In the genomic region with DNA sequence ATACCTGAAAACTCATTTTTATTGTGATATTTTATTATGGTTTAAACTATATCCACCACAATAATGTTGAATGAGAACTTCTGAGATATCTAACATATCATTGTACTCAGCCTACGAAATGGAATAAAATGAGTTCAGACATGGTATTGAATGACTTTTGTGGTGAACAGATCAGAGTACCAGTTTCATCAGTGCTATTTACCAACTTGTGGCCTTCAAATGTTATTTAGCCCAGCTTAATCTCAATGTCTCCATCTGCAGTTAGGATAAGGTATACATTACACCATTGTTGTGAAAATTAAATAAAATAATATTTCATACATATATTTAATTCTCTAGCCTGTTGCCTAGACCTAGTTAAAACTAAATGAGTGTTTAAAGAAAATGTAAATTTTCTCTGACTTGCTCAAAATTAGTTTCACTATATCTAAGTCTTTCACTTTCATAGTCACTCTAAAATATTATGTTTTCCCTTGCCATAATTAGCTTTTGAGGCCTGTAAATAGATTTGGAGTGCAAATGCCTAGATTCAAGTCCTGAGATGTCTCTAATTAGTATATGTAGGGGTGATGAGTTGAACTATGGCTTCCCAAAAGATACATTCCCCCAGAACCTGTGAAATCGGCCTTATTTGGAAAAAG, we compare ENCODE assay signal across 15 cellular contexts.
DNase-seq lines count a peak whose midpoint lies in the region; ATAC-seq, FAIRE-seq and TF ChIP-seq lines count a peak whose summit lies in the region.
"Had no signal": no experiment of that assay in that cellular context is flagged by ENCODE, and none has a peak within 500 bp of the region (broad histone marks: within the 10 kb centered on the region; RNA-seq: fewer than 3 reads in every experiment).

No MANE protein-coding gene starts in this region.

- H3K23me2 ChIP-seq in H9 (ENCODE audit: insufficient read length, low read depth, low read length, poor library complexity, severe bottlenecking): no peaks in the 10 kb centered on the region

- no peaks in the 10 kb centered on the region for H3K9me3 ChIP-seq in H9 (ENCODE audit: control insufficient read depth, low read depth, low read length)
- no peaks in the 10 kb centered on the region for H3K9me3 ChIP-seq in endothelial cell of umbilical vein (replicated peaks; ENCODE audit: control insufficient read depth, insufficient read depth, low read length)
- H3K9me3 ChIP-seq: upper lobe of left lung had no signal

- ATAC-seq in GM18868 (IDR thresholded peaks at IDR 0.05; ENCODE audit: unreplicated experiment) (peak; percentile 71), HG03439 (IDR thresholded peaks at IDR 0.05; ENCODE audit: unreplicated experiment) (peak; percentile 72)

- no peak overlapping the region for H3K4ac ChIP-seq in H9 (ENCODE audit: low read depth, low read length)

- no peaks in the 10 kb centered on the region for H3K9me1 ChIP-seq in endothelial cell of umbilical vein (replicated peaks; ENCODE audit: control insufficient read depth, extremely low read depth, insufficient read depth, low read length)

- H3K18ac ChIP-seq in H9 (ENCODE audit: insufficient read length, low read depth, low read length): no peak overlapping the region

- H2AK5ac ChIP-seq in H9 (ENCODE audit: insufficient read length, low read length): no peak overlapping the region

- H3K27me3 Mint-ChIP-seq in H9 (ENCODE audit: low read depth): no peaks in the 10 kb centered on the region
- no peaks in the 10 kb centered on the region for H3K27me3 Mint-ChIP-seq in activated naive CD4-positive, alpha-beta T cell treated with anti-CD3 and anti-CD28 coated beads, Interleukin-2, amount 10 ng/mL, durations not matched to agents 7 days and 5 days
- H3K27me3 Mint-ChIP-seq: naive B cell had no signal

- no peak overlapping the region for H3K14ac ChIP-seq in H9 (ENCODE audit: insufficient read depth, low read length)

- no CpG with 5 or more reads among the region's 2 CpGs for WGBS in H9 (ENCODE audit: extremely low coverage, insufficient read length, low lambda C conversion rate)

- peaks cover 0 to 6% of the 10 kb centered on the region in 2 experiments; a peak in 2 of 5 replicates for H3K9me3 Mint-ChIP-seq in H9
- H3K9me3 Mint-ChIP-seq in activated naive CD4-positive, alpha-beta T cell treated with anti-CD3 and anti-CD28 coated beads, Interleukin-2, amount 10 ng/mL, durations not matched to agents 7 days and 5 days: peaks cover 6% of the 10 kb centered on the region

- H3K4me3 Mint-ChIP-seq in H9: no peak overlapping the region
- H3K4me3 Mint-ChIP-seq in activated naive CD4-positive, alpha-beta T cell treated with anti-CD3 and anti-CD28 coated beads, Interleukin-2, amount 10 ng/mL, durations not matched to agents 7 days and 5 days: no peak overlapping the region
- H3K4me3 Mint-ChIP-seq: CD14-positive monocyte, naive B cell had no signal

- intact Hi-C loops in endothelial cell of umbilical vein (cut with micrococcal nuclease): no loop called here

- no peaks in the 10 kb centered on the region for H3K36me3 ChIP-seq in endothelial cell of umbilical vein (ENCODE audit: control insufficient read depth in 2 of 2, extremely low read depth in 1 of 2, insufficient read depth in 2 of 2, low read length in 2 of 2)
- H3K36me3 ChIP-seq: upper lobe of left lung had no signal

- no peak for TF ChIP-seq POLR2A in endothelial cell of umbilical vein (IDR thresholded peaks at IDR 0.05; ENCODE audit: low read depth, low read length)

- no peak overlapping the region for H4K8ac ChIP-seq in H9 (replicated peaks; ENCODE audit: insufficient read length, low read depth, low read length)

- H2AFZ ChIP-seq in H9 (ENCODE audit: low read length) (no peak overlapping the region), endothelial cell of umbilical vein (ENCODE audit: low read depth, low read length) (no peak overlapping the region)

- peaks cover 8 to 10% of the 10 kb centered on the region in 2 experiments for H3K4me1 Mint-ChIP-seq in H9
- H3K4me1 Mint-ChIP-seq in activated naive CD4-positive, alpha-beta T cell treated with anti-CD3 and anti-CD28 coated beads, Interleukin-2, amount 10 ng/mL, durations not matched to agents 7 days and 5 days: no peaks in the 10 kb centered on the region
- H3K4me1 Mint-ChIP-seq: CD14-positive monocyte, naive B cell had no signal

- no peaks in the 10 kb centered on the region for H3K79me2 ChIP-seq in H9 (ENCODE audit: insufficient read depth, low read length)
- no peaks in the 10 kb centered on the region for H3K79me2 ChIP-seq in endothelial cell of umbilical vein (ENCODE audit: control insufficient read depth, insufficient read depth, low read length)

- no peaks in the 10 kb centered on the region for H4K20me1 ChIP-seq in H9 (ENCODE audit: control insufficient read depth, insufficient read depth, insufficient read length)
- H4K20me1 ChIP-seq in endothelial cell of umbilical vein (replicated peaks; ENCODE audit: control insufficient read depth, extremely low read depth, insufficient read depth, low read length): no peaks in the 10 kb centered on the region

- POLR2A ChIA-PET in endothelial cell of umbilical vein (lab: Charles Lee): no interaction called here

- H3K27ac ChIP-seq in H9 (ENCODE audit: insufficient read length, low read depth, low read length) (no peak overlapping the region), endothelial cell of umbilical vein (ENCODE audit: insufficient read depth, low read depth, low read length) (no peak overlapping the region)
- H3K27ac ChIP-seq: upper lobe of left lung had no signal

- H3K56ac ChIP-seq in H9 (ENCODE audit: insufficient read length, low read depth, low read length): no peak overlapping the region

- dilution Hi-C loops in endothelial cell of umbilical vein (cut with MboI; ENCODE audit: extremely low pct_ligation_motif_present, low sequenced_read_pairs): no loop called here

- TF ChIP-seq CTCF in H9 (conservative IDR thresholded peaks at IDR 0.05): 0 out of 3 replicates have a peak, but pooled peaks have one; percentile 13
- TF ChIP-seq CTCF in endothelial cell of umbilical vein (IDR thresholded peaks at IDR 0.05; ENCODE audit: extremely low read depth in 1 of 2, insufficient read depth in 1 of 2, low read depth in 1 of 2, low read length in 2 of 2): peak in 1 of 2 donors; percentile 18

- H3K27ac Mint-ChIP-seq in H9: no peak overlapping the region
- no peak overlapping the region for H3K27ac Mint-ChIP-seq in activated naive CD4-positive, alpha-beta T cell treated with anti-CD3 and anti-CD28 coated beads, Interleukin-2, amount 10 ng/mL, durations not matched to agents 7 days and 5 days
- H3K27ac Mint-ChIP-seq: CD14-positive monocyte, naive B cell had no signal

- H2BK120ac ChIP-seq in H9 (ENCODE audit: low read depth, low read length, poor library complexity, severe bottlenecking): no peak overlapping the region

- BruUV-seq in endothelial cell of umbilical vein (replicated peaks; lab: Mats Ljungman, UMichigan): no TSS peak

- H3K27me3 ChIP-seq in H9 (ENCODE audit: insufficient read depth, low read length) (no peaks in the 10 kb centered on the region), endothelial cell of umbilical vein (ENCODE audit: control insufficient read depth in 2 of 2, insufficient read depth in 2 of 2, low read length in 2 of 2) (no peaks in the 10 kb centered on the region)
- H3K27me3 ChIP-seq: upper lobe of left lung had no signal

- H3K23ac ChIP-seq in H9 (ENCODE audit: insufficient read length, low read depth, low read length): no peak overlapping the region

- H2BK5ac ChIP-seq in H9 (ENCODE audit: insufficient read length, low read length): no peak overlapping the region

- H4K91ac ChIP-seq in H9 (ENCODE audit: insufficient read length, low read depth, low read length): no peak overlapping the region

- H3K9ac ChIP-seq in H9 (ENCODE audit: extremely low read depth, insufficient read length, low read length) (no peak overlapping the region), endothelial cell of umbilical vein (replicated peaks; ENCODE audit: extremely low read depth, insufficient read depth, low read length) (no peak overlapping the region)

- H3K4me1 ChIP-seq in H9 (ENCODE audit: insufficient read depth, low read length) (no peaks in the 10 kb centered on the region), endothelial cell of umbilical vein (ENCODE audit: control insufficient read depth, extremely low read depth, insufficient read depth, low read length) (no peaks in the 10 kb centered on the region)
- H3K4me1 ChIP-seq: upper lobe of left lung had no signal

- H4K5ac ChIP-seq in H9 (ENCODE audit: insufficient read length, low read depth, low read length): no peak overlapping the region

- CTCF ChIA-PET in endothelial cell of umbilical vein (lab: Charles Lee): interaction anchor here (1.0 kb wide), 1 partner anchor 172 kb away, joined by 4 read pairs; no protein-coding TSS in a partner anchor
- CTCF ChIA-PET in activated naive CD4-positive, alpha-beta T cell treated with anti-CD3 and anti-CD28 coated beads, Interleukin-2, amount 10 ng/mL, durations not matched to agents 7 days and 5 days (lab: Charles Lee): no interaction called here

- no peaks in the 10 kb centered on the region for H3K79me1 ChIP-seq in H9 (ENCODE audit: insufficient read depth, low read depth, low read length, poor library complexity, severe bottlenecking)

- no peak overlapping the region for H3T11ph ChIP-seq in H9 (ENCODE audit: low read length)

- no peak overlapping the region for H2BK15ac ChIP-seq in H9 (ENCODE audit: low read depth, low read length)

- H3K4me3 ChIP-seq in endothelial cell of umbilical vein (replicated peaks in 1 of 3; ENCODE audit: insufficient read depth in 1 of 3, low read depth in 1 of 3, low read length in 3 of 3): no peak overlapping the region
- H3K4me3 ChIP-seq: upper lobe of left lung had no signal

- no peak for DNase-seq in H9
- DNase-seq in endothelial cell of umbilical vein (ENCODE audit: low read depth, low spot score): peak; percentile 39
- DNase-seq in NCI-H524 treated with DMSO at 0.1 percent for 48 hours (lab: John Stamatoyannopoulos, UW): no peak
- no peak for DNase-seq in SIG-M5 treated with dmso at 0.1 percent for 504 hours (lab: John Stamatoyannopoulos, UW; ENCODE audit: unreplicated experiment)
- no peak for DNase-seq in NCI-H748 treated with DMSO at 0.1 percent for 48 hours (lab: John Stamatoyannopoulos, UW)
- no peak for DNase-seq in activated naive CD4-positive, alpha-beta T cell treated with anti-CD3 and anti-CD28 coated beads, Interleukin-2, amount 10 ng/mL, durations not matched to agents 7 days and 5 days
- DNase-seq: activated CD4-positive, alpha-beta T cell treated with anti-CD3 and anti-CD28 coated beads, Interleukin-2, amount 50 U/mL, for 48 hours; activated naive CD4-positive, alpha-beta T cell treated with Interleukin-2 at 50 U/mL for 16 hours; naive B cell; NCI-H1092 treated with DMSO at 0.1 percent for 48 hours; NCI-H526 treated with DMSO at 0.1 percent for 48 hours; upper lobe of left lung had no signal

- H3K4me2 ChIP-seq in H9 (ENCODE audit: insufficient read depth, insufficient read length, low read length) (no peak overlapping the region), endothelial cell of umbilical vein (ENCODE audit: insufficient read depth, low read length) (no peak overlapping the region)

- H2BK12ac ChIP-seq in H9 (ENCODE audit: insufficient read length, low read depth, low read length): no peak overlapping the region

- H3K36me3 Mint-ChIP-seq in H9 (ENCODE audit: insufficient read depth in 1 of 3, low read depth in 3 of 3): peaks cover 3 to 4% (median 3%) of the 10 kb centered on the region in 3 experiments; a peak in 5 of 7 replicates
- no peaks in the 10 kb centered on the region for H3K36me3 Mint-ChIP-seq in activated naive CD4-positive, alpha-beta T cell treated with anti-CD3 and anti-CD28 coated beads, Interleukin-2, amount 10 ng/mL, durations not matched to agents 7 days and 5 days
- H3K36me3 Mint-ChIP-seq: CD14-positive monocyte, naive B cell had no signal

- no peak for FAIRE-seq in endothelial cell of umbilical vein (lab: Jason Lieb, UNC)

- no peak overlapping the region for H2BK20ac ChIP-seq in H9 (ENCODE audit: low read depth, low read length, poor library complexity, severe bottlenecking)
